ENCODE assay signal across 8 cellular contexts in genomic region chr10:112182808-112183328, GRCh38. TPM values are rescaled to one million over a fixed set of nuclear protein-coding genes. Genes with fewer than 3 reads are reported as not detected.
DNase-seq lines count a peak whose midpoint lies in the region; ATAC-seq and TF ChIP-seq lines count a peak whose summit lies in the region.

No MANE protein-coding gene starts in this region.

- H3K27ac Mint-ChIP-seq in activated naive CD4-positive, alpha-beta T cell treated with anti-CD3 and anti-CD28 coated beads for 36 hours: no peak overlapping the region
- H3K27ac Mint-ChIP-seq in activated naive CD8-positive, alpha-beta T cell: peak overlapping the region; percentile 92
- peak overlapping the region; percentile 98 for H3K27ac Mint-ChIP-seq in type B pancreatic cell

- TF ChIP-seq CTCF in left lung (IDR thresholded peaks at IDR 0.05) (no peak), type B pancreatic cell (conservative IDR thresholded peaks at IDR 0.05) (no peak)

- CTCF ChIA-PET in activated naive CD4-positive, alpha-beta T cell treated with anti-CD3 and anti-CD28 coated beads for 36 hours (lab: Charles Lee): interaction anchor here (0.8 to 3.2 kb wide), 7 partner anchors 12 to 289 kb away, joined by 3 to 14 read pairs (median 4); no protein-coding TSS in a partner anchor

- ATAC-seq in left lung: no peak

- intact Hi-C loops in activated naive CD4-positive, alpha-beta T cell treated with anti-CD3 and anti-CD28 coated beads for 36 hours (cut with micrococcal nuclease): loop anchor here (1.0 to 5.0 kb wide), 7 partner anchors 132 to 1570 kb away; partner anchors contain the start of genes BBIP1, SHOC2, TCF7L2 and VTI1A
- intact Hi-C loops in left lung (cut with DNase I): no loop called here

- peak overlapping the region in 1 of 2 donors; percentile 68 for H3K27ac ChIP-seq in left lung

- peaks cover 8 to 17% of the 10 kb centered on the region in 2 donors for H3K4me1 ChIP-seq in left lung

- no peak for DNase-seq in activated naive CD4-positive, alpha-beta T cell treated with anti-CD3 and anti-CD28 coated beads for 36 hours
- no peak for DNase-seq in activated naive CD4-positive, alpha-beta T cell treated with Interleukin-2 at 50 U/mL for 16 hours
- DNase-seq in left lung (no peak), type B pancreatic cell (ENCODE audit: extremely low spot score, unreplicated experiment) (no peak), AML-193 (lab: John Stamatoyannopoulos, UW) (no peak), UCSD-AML1 (lab: John Stamatoyannopoulos, UW; ENCODE audit: unreplicated experiment) (no peak), NCI-H128 (lab: John Stamatoyannopoulos, UW; ENCODE audit: unreplicated experiment) (no peak)

- H3K27me3 ChIP-seq in left lung: no peaks in the 10 kb centered on the region

- peaks cover 0 to 21% of the 10 kb centered on the region in 2 donors for H3K36me3 ChIP-seq in left lung

- H3K4me3 Mint-ChIP-seq in activated naive CD4-positive, alpha-beta T cell treated with anti-CD3 and anti-CD28 coated beads for 36 hours: peak overlapping the region; percentile 85
- peak overlapping the region; percentile 91 for H3K4me3 Mint-ChIP-seq in activated naive CD8-positive, alpha-beta T cell
- peak overlapping the region; percentile 92 for H3K4me3 Mint-ChIP-seq in type B pancreatic cell

- H3K4me3 ChIP-seq in left lung: peak overlapping the region; percentile 69 to 85

- peaks cover 20% of the 10 kb centered on the region for H3K4me1 Mint-ChIP-seq in activated naive CD4-positive, alpha-beta T cell treated with anti-CD3 and anti-CD28 coated beads for 36 hours (ENCODE audit: low read depth)
- peaks cover 21% of the 10 kb centered on the region for H3K4me1 Mint-ChIP-seq in activated naive CD8-positive, alpha-beta T cell (ENCODE audit: low read depth)
- H3K4me1 Mint-ChIP-seq in type B pancreatic cell (ENCODE audit: unreplicated experiment): peaks cover 13% of the 10 kb centered on the region

- peaks cover 7% of the 10 kb centered on the region for H3K9me3 Mint-ChIP-seq in activated naive CD4-positive, alpha-beta T cell treated with anti-CD3 and anti-CD28 coated beads for 36 hours
- H3K9me3 Mint-ChIP-seq in activated naive CD8-positive, alpha-beta T cell (ENCODE audit: low read depth): peaks cover 5% of the 10 kb centered on the region
- H3K9me3 Mint-ChIP-seq in type B pancreatic cell: no peaks in the 10 kb centered on the region

- H3K9me3 ChIP-seq in left lung: no peaks in the 10 kb centered on the region

- no peaks in the 10 kb centered on the region for H3K27me3 Mint-ChIP-seq in activated naive CD4-positive, alpha-beta T cell treated with anti-CD3 and anti-CD28 coated beads for 36 hours (ENCODE audit: low read depth)
- peaks cover 2% of the 10 kb centered on the region for H3K27me3 Mint-ChIP-seq in activated naive CD8-positive, alpha-beta T cell
- no peaks in the 10 kb centered on the region for H3K27me3 Mint-ChIP-seq in type B pancreatic cell

- H3K36me3 Mint-ChIP-seq in activated naive CD4-positive, alpha-beta T cell treated with anti-CD3 and anti-CD28 coated beads for 36 hours (ENCODE audit: low read depth): peaks cover 9% of the 10 kb centered on the region
- peaks cover 9% of the 10 kb centered on the region for H3K36me3 Mint-ChIP-seq in activated naive CD8-positive, alpha-beta T cell
- H3K36me3 Mint-ChIP-seq in type B pancreatic cell: peaks cover 3% of the 10 kb centered on the region

RNA-seq across cellular contexts. Expression of gene GPAM, which starts 0.7 kb away (rescaled TPM):
- total RNA-seq in activated naive CD4-positive, alpha-beta T cell treated with anti-CD3 and anti-CD28 coated beads for 36 hours: 1 to 10 TPM; 7.3 to 8.1 TPM
- total RNA-seq in left lung: 10 to 100 TPM; 11.2 to 19.0 TPM
- 16.8 and 24.1 TPM in 2 replicates for total RNA-seq in type B pancreatic cell (ENCODE audit: low replicate concordance)
